In genomic region chr1:210259496-210259895, GRCh38 we compare ENCODE assay signal across 15 cellular contexts. TPM values are rescaled to one million over a fixed set of nuclear protein-coding genes. Genes with fewer than 3 reads are reported as not detected.
A peak's percentile ranks its signal among the peaks of the same experiment; 100 is the strongest.
DNase-seq lines count a peak whose midpoint lies in the region; ATAC-seq lines count a peak whose summit lies in the region.
"Had no signal": no experiment of that assay in that cellular context is flagged by ENCODE, and none has a peak within 500 bp of the region (broad histone marks: within the 10 kb centered on the region; RNA-seq: fewer than 3 reads in every experiment).

No MANE protein-coding gene starts in this region.

- ATAC-seq in esophagus mucosa, result peak; percentile 42
- ATAC-seq: activated naive CD4-positive, alpha-beta T cell treated with anti-CD3 and anti-CD28 coated beads, Interleukin-2, amount 50 U/mL, for 72 hours had no signal

- peak; percentile 20 for DNase-seq in DMS53 (lab: John Stamatoyannopoulos, UW)
- DNase-seq in DMS53 treated with DMSO at 0.1 percent for 48 hours (lab: John Stamatoyannopoulos, UW; ENCODE audit: unreplicated experiment), result no peak
- peak; percentile 9 for DNase-seq in NCI-H226
- DNase-seq in middle frontal gyrus (ENCODE audit: extremely low spot score, low spot score), result no peak
- no peak for DNase-seq in activated CD4-positive, CD25-positive, alpha-beta regulatory T cell treated with anti-CD3 and anti-CD28 coated beads, Interleukin-2, amount 50 U/mL, for 72 hours
- no peak for DNase-seq in activated naive CD4-positive, alpha-beta T cell treated with anti-CD3 and anti-CD28 coated beads, Interleukin-2, amount 50 U/mL, for 16 hours
- DNase-seq: cortex of kidney, gastrocnemius medialis, NCI-H526 treated with DMSO at 0.1 percent for 48 hours had no signal

- peak overlapping the region in 11 of 21 experiments; percentile 0 to 63 (median 38) for H3K27ac ChIP-seq in skin epidermis
- H3K27ac ChIP-seq: gastrocnemius medialis, tibial nerve had no signal

- no peak overlapping the region for H3K4me3 ChIP-seq in skin epidermis
- H3K4me3 ChIP-seq: gastrocnemius medialis, HAP-1, smooth muscle cell, tibial nerve had no signal

RNA-seq across cellular contexts. Expression of gene SERTAD4, which starts 26.9 kb away (rescaled TPM):
- 8.7 TPM for total RNA-seq in esophagus mucosa
- total RNA-seq: activated naive CD4-positive, alpha-beta T cell treated with anti-CD3 and anti-CD28 coated beads, Interleukin-2, amount 50 U/mL, for 72 hours had no signal

Comparison
In these comparisons a context has a peak if more than half of its experiments do, and no peak if none do; other contexts are left out.
1. DNase-seq: peak in DMS53 (single experiment) and NCI-H226 (single experiment); none in DMS53 treated with DMSO at 0.1 percent for 48 hours (single experiment), middle frontal gyrus (single experiment), activated CD4-positive, CD25-positive, alpha-beta regulatory T cell treated with anti-CD3 and anti-CD28 coated beads, Interleukin-2, amount 50 U/mL, for 72 hours (single experiment) and activated naive CD4-positive, alpha-beta T cell treated with anti-CD3 and anti-CD28 coated beads, Interleukin-2, amount 50 U/mL, for 16 hours (single experiment).